ENCODE assay signal across 8 cellular contexts in genomic region chr12:131894313-131894860, GRCh38. TPM values are rescaled to one million over a fixed set of nuclear protein-coding genes. Genes with fewer than 3 reads are reported as not detected.
A peak's percentile ranks its signal among the peaks of the same experiment; 100 is the strongest.
DNase-seq lines count a peak whose midpoint lies in the region; ATAC-seq, FAIRE-seq and TF ChIP-seq lines count a peak whose summit lies in the region.

ULK1 (plus strand) TSS chr12:131894622; CDS start chr12:131895002, 380 bp downstream.

- FAIRE-seq in small intestine (lab: Jason Lieb, UNC): no peak

- CTCF ChIA-PET in AG04450 (lab: Charles Lee): no interaction called here

- H3K4me3 ChIP-seq in AG04450 (ENCODE audit: low read depth, low read length) (peak within 1 kb of the TSS; percentile 69), small intestine (ENCODE audit: low read depth in 1 of 2, low read length in 2 of 2) (peak within 1 kb of the TSS; percentile 80 to 90)

- TF ChIP-seq CTCF in AG04450 (IDR thresholded peaks at IDR 0.05; ENCODE audit: low read depth, low read length): no peak
- no peak for TF ChIP-seq CTCF in VCaP (conservative IDR thresholded peaks at IDR 0.05)

- ATAC-seq in GM18907 (IDR thresholded peaks at IDR 0.05; ENCODE audit: unreplicated experiment) (peak; percentile 82), HG03135 (IDR thresholded peaks at IDR 0.05; ENCODE audit: unreplicated experiment) (peak; percentile 82)

- peaks cover 0 to 5% of the 10 kb centered on the region in 2 donors for H3K4me1 ChIP-seq in small intestine (ENCODE audit: control insufficient read depth in 2 of 2, insufficient read depth in 1 of 2, low read depth in 1 of 2, low read length in 1 of 2)

- WGBS in small intestine, 3 donors: 0% methylated on average over 24 to 64 of the region's 64 CpGs

- no peaks in the 10 kb centered on the region; the same call in 1 of the 2 replicates for H3K9me3 ChIP-seq in AG04450 (ENCODE audit: control insufficient read depth, insufficient read depth, low read length)
- no peaks in the 10 kb centered on the region for H3K9me3 ChIP-seq in small intestine (ENCODE audit: control insufficient read depth, low read depth)

- POLR2A ChIA-PET in AG04450 (lab: Yijun Ruan, JAX): no interaction called here

- H3K27me3 ChIP-seq in AG04450 (ENCODE audit: control insufficient read depth, insufficient read depth, low read length): no peaks in the 10 kb centered on the region
- no peaks in the 10 kb centered on the region for H3K27me3 ChIP-seq in small intestine (ENCODE audit: control insufficient read depth in 2 of 2, insufficient read depth in 2 of 2, low read length in 2 of 2)

- DNase-seq in AG04450 (ENCODE audit: low read depth, low spot score) (peak; percentile 57), NCI-H2196 (lab: John Stamatoyannopoulos, UW; ENCODE audit: unreplicated experiment) (peak; percentile 89), T47D (ENCODE audit: low read depth in 1 of 2, low spot score in 1 of 2) (peak; percentile 93 to 99), iPS-NIHi11 (ENCODE audit: low spot score) (peak; percentile 99), small intestine (peak; percentile 89)

- H3K27ac ChIP-seq in AG04450 (ENCODE audit: low read depth, low read length) (peak within 1 kb of the TSS; percentile 31), VCaP (peak within 1 kb of the TSS; percentile 93), small intestine (ENCODE audit: low read depth in 1 of 2, low read length in 1 of 2) (peak within 1 kb of the TSS; percentile 71 to 97)

- in situ Hi-C loops in T47D (cut with HindIII; ENCODE audit: low pct_unique_long_range_greater_than_20kb, low sequenced_read_pairs): no loop called here

- peaks cover 0 to 4% of the 10 kb centered on the region in 2 donors for H3K36me3 ChIP-seq in small intestine (ENCODE audit: control insufficient read depth in 2 of 2, insufficient read depth in 2 of 2, low read length in 2 of 2)

RNA-seq across cellular contexts. Expression of gene ULK1, which starts in this region (rescaled TPM):
- polyA plus RNA-seq in AG04450 (2011; rRNA removed) (4.6 and 6.6 TPM in 2 replicates), small intestine (10 to 100 TPM; 11.3 to 12.7 (median 12.3) TPM)
- 4.0 and 4.5 TPM in 2 replicates for polyA minus RNA-seq in AG04450 (2011; rRNA and poly(A)+ RNA removed)

Comparison
In these comparisons a context has a peak if more than half of its experiments do, and no peak if none do; other contexts are left out.
1. Peak in every context shown above with its lines: DNase-seq, ATAC-seq, H3K4me3 ChIP-seq and H3K27ac ChIP-seq.
2. H3K27ac ChIP-seq: peak in every context shown above with its lines; median percentile 93 in VCaP; 84 in small intestine; 31 in AG04450.